In genomic region chr5:173644700-173645436, GRCh38 we compare ENCODE assay signal across 23 cellular contexts. TPM values are rescaled to one million over a fixed set of nuclear protein-coding genes. Genes with fewer than 3 reads are reported as not detected.
DNase-seq lines count a peak whose midpoint lies in the region; FAIRE-seq and TF ChIP-seq lines count a peak whose summit lies in the region.
"Had no signal": no experiment of that assay in that cellular context is flagged by ENCODE, and none has a peak within 500 bp of the region (broad histone marks: within the 10 kb centered on the region; RNA-seq: fewer than 3 reads in every experiment).

No MANE protein-coding gene starts in this region.

- H3K27me3 Mint-ChIP-seq in osteocyte (ENCODE audit: unreplicated experiment) (no peaks in the 10 kb centered on the region), endothelial cell (ENCODE audit: unreplicated experiment) (no peaks in the 10 kb centered on the region)

- TF ChIP-seq POLR2A in GM12891 (IDR thresholded peaks at IDR 0.05; ENCODE audit: low read depth, low read length) (no peak), uterus (IDR thresholded peaks at IDR 0.05) (no peak)

- TF ChIP-seq CTCF in osteocyte (IDR thresholded peaks at IDR 0.05): no peak
- no peak for TF ChIP-seq CTCF in GM13976 (IDR thresholded peaks at IDR 0.05; ENCODE audit: borderline replicate concordance, control extremely low read depth, extremely low read depth, insufficient read depth, missing control alignments)
- no peak for TF ChIP-seq CTCF in uterus (IDR thresholded peaks at IDR 0.05)
- no peak for TF ChIP-seq CTCF in endothelial cell (IDR thresholded peaks at IDR 0.05; ENCODE audit: unreplicated experiment)

- no peaks in the 10 kb centered on the region for H3K36me3 ChIP-seq in uterus
- H3K36me3 ChIP-seq: esophagus squamous epithelium, left ventricle myocardium inferior, Peyer's patch, right lobe of liver had no signal

- H3K4me1 Mint-ChIP-seq in osteocyte (ENCODE audit: unreplicated experiment) (peaks cover 39% of the 10 kb centered on the region), endothelial cell (ENCODE audit: unreplicated experiment) (no peaks in the 10 kb centered on the region)
- H3K4me1 Mint-ChIP-seq: stimulated activated effector memory CD8-positive, alpha-beta T cell treated with anti-CD3 and anti-CD28 coated beads, Interleukin-12 subunit alpha, Interleukin-12 subunit beta, amount 100 ng/mL, for 72 hours had no signal

- H3K27ac ChIP-seq in uterus: no peak overlapping the region
- H3K27ac ChIP-seq: esophagus squamous epithelium, KMS-11, left ventricle myocardium inferior, Peyer's patch, right lobe of liver, SK-N-MC had no signal

- DNase-seq in GM12891 (ENCODE audit: insufficient read length, low spot score) (no peak), amniotic epithelial cell (ENCODE audit: low read depth) (peak; percentile 56), iris pigment epithelial cell (ENCODE audit: low read depth) (peak; percentile 29), osteocyte (ENCODE audit: extremely low spot score, unreplicated experiment) (no peak), GM13976 (ENCODE audit: low spot score) (no peak), NK-92 (lab: John Stamatoyannopoulos, UW; ENCODE audit: unreplicated experiment) (no peak), uterus (no peak), endothelial cell (ENCODE audit: low spot score) (no peak)
- DNase-seq: activated CD4-positive, alpha-beta T cell treated with anti-CD3 and anti-CD28 coated beads, Interleukin-2, amount 50 U/mL, for 4 hours; activated CD8-positive, alpha-beta memory T cell treated with anti-CD3 and anti-CD28 coated beads, Interleukin-2, amount 50 U/mL, for 48 hours; activated gamma-delta T cell; CD8-positive, alpha-beta T cell; effector memory CD4-positive, alpha-beta T cell; esophagus squamous epithelium; left ventricle myocardium inferior; NCI-H1048 had no signal

- no peaks in the 10 kb centered on the region for H3K36me3 Mint-ChIP-seq in osteocyte (ENCODE audit: unreplicated experiment)
- no peaks in the 10 kb centered on the region for H3K36me3 Mint-ChIP-seq in endothelial cell (ENCODE audit: low read depth, unreplicated experiment)
- H3K36me3 Mint-ChIP-seq: CD8-positive, alpha-beta T cell; stimulated activated effector memory CD8-positive, alpha-beta T cell treated with anti-CD3 and anti-CD28 coated beads, Interleukin-12 subunit alpha, Interleukin-12 subunit beta, amount 100 ng/mL, for 72 hours; WTC11 had no signal

- no peaks in the 10 kb centered on the region for H3K9me3 ChIP-seq in uterus
- H3K9me3 ChIP-seq: esophagus squamous epithelium, left ventricle myocardium inferior, Peyer's patch, right lobe of liver had no signal

- H3K4me3 ChIP-seq in uterus: no peak overlapping the region
- H3K4me3 ChIP-seq: esophagus squamous epithelium, left ventricle myocardium inferior, Peyer's patch, right lobe of liver, SK-N-MC had no signal

- no peaks in the 10 kb centered on the region for H3K9me3 Mint-ChIP-seq in osteocyte (ENCODE audit: unreplicated experiment)
- H3K9me3 Mint-ChIP-seq in endothelial cell (ENCODE audit: unreplicated experiment): no peaks in the 10 kb centered on the region
- H3K9me3 Mint-ChIP-seq: CD8-positive, alpha-beta T cell; stimulated activated effector memory CD8-positive, alpha-beta T cell treated with anti-CD3 and anti-CD28 coated beads, Interleukin-12 subunit alpha, Interleukin-12 subunit beta, amount 100 ng/mL, for 72 hours; WTC11 had no signal

- no peaks in the 10 kb centered on the region for H3K27me3 ChIP-seq in uterus
- H3K27me3 ChIP-seq: Peyer's patch, right lobe of liver had no signal

- FAIRE-seq in GM12891 (lab: Jason Lieb, UNC): peak; percentile 47
- FAIRE-seq: GM19239 had no signal

- H3K4me3 Mint-ChIP-seq in osteocyte (ENCODE audit: unreplicated experiment) (no peak overlapping the region), endothelial cell (ENCODE audit: unreplicated experiment) (no peak overlapping the region)
- H3K4me3 Mint-ChIP-seq: CD8-positive, alpha-beta T cell; stimulated activated effector memory CD8-positive, alpha-beta T cell treated with anti-CD3 and anti-CD28 coated beads, Interleukin-12 subunit alpha, Interleukin-12 subunit beta, amount 100 ng/mL, for 72 hours; WTC11 had no signal

- H3K27ac Mint-ChIP-seq in osteocyte (ENCODE audit: unreplicated experiment): peak overlapping the region; percentile 85
- no peak overlapping the region for H3K27ac Mint-ChIP-seq in endothelial cell (ENCODE audit: unreplicated experiment)
- H3K27ac Mint-ChIP-seq: CD8-positive, alpha-beta T cell; stimulated activated effector memory CD8-positive, alpha-beta T cell treated with anti-CD3 and anti-CD28 coated beads, Interleukin-12 subunit alpha, Interleukin-12 subunit beta, amount 100 ng/mL, for 72 hours; WTC11 had no signal

- intact Hi-C loops in uterus (cut with DNase I; ENCODE audit: low total_unique reads): no loop called here

- in situ Hi-C loops in GM13976 (cut with MboI; ENCODE audit: low sequenced_read_pairs, unreplicated experiment): no loop called here

- no peaks in the 10 kb centered on the region for H3K4me1 ChIP-seq in uterus
- H3K4me1 ChIP-seq: esophagus squamous epithelium, Peyer's patch had no signal

TF ChIP-seq in GM12891, 5 proteins besides CTCF, POLR2A, EP300 and RAD21:
- no peak for TF ChIP-seq POU2F2 (IDR thresholded peaks at IDR 0.05; ENCODE audit: low read depth, low read length)
- TF ChIP-seq TAF1 (IDR thresholded peaks at IDR 0.05; ENCODE audit: low read depth, low read length): no peak
- TF ChIP-seq POLR2AphosphoS5 (IDR thresholded peaks at IDR 0.05; ENCODE audit: low read depth, low read length): no peak

RNA-seq across cellular contexts. Expression of gene BOD1, which starts 28.4 kb away (rescaled TPM):
- 17.8 TPM for polyA plus RNA-seq in GM12891 (2012; ENCODE audit: low read depth, missing spikeins)
- total RNA-seq in osteocyte (64.6 and 70.7 TPM in 2 replicates), uterus (10 to 100 TPM; 48.2 to 64.8 (median 57.2) TPM), endothelial cell (ENCODE audit: unreplicated experiment) (76.7 TPM)

Comparison
In these comparisons a context has a peak if more than half of its experiments do, and no peak if none do; other contexts are left out.
1. DNase-seq: peak in amniotic epithelial cell (single experiment) and iris pigment epithelial cell (single experiment); none in GM12891 (single experiment), osteocyte (single experiment), GM13976 (single experiment), NK-92 (single experiment), uterus (0 of 2) and endothelial cell (single experiment).